ENCODE assay signal across 20 cellular contexts in the genomic region with DNA sequence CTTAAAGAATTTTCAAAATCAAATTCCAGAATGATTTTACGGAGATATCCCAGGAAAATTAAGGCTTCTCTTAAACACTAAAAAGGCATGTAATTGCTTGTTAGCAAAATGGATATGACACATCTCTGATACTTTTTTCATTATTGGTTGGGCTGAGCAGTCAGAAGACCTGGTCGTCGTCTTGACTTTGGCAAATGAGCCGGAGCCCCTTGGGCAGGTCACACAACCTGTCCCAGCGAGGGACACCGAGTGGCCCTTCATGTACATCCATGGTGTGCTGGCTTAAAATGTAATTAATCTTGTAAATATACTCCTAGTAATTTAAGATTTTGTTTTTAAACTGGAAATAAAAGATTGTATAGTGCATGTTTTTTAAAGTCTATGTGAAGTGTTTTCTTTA. TPM values are rescaled to one million over a fixed set of nuclear protein-coding genes. Genes with fewer than 3 reads are reported as not detected.
DNase-seq lines count a peak whose midpoint lies in the region; ATAC-seq and TF ChIP-seq lines count a peak whose summit lies in the region.
"Had no signal": no experiment of that assay in that cellular context is flagged by ENCODE, and none has a peak within 500 bp of the region (broad histone marks: within the 10 kb centered on the region; RNA-seq: fewer than 3 reads in every experiment).

No MANE protein-coding gene starts in this region.

- peak overlapping the region in 5 of 6 donors; percentile 72 to 94 (median 84) for H3K27ac Mint-ChIP-seq in naive B cell

- H3K4me1 Mint-ChIP-seq in naive B cell: peaks cover 45 to 78% (median 66%) of the 10 kb centered on the region in 3 donors
- H3K4me1 Mint-ChIP-seq: H9 had no signal

- no peak for TF ChIP-seq CTCF in left ventricle myocardium inferior (IDR thresholded peaks at IDR 0.05; ENCODE audit: borderline replicate concordance)
- no peak for TF ChIP-seq CTCF in right atrium auricular region (IDR thresholded peaks at IDR 0.05)
- no peak for TF ChIP-seq CTCF in RWPE1 (conservative IDR thresholded peaks at IDR 0.05; ENCODE audit: low read depth)

- H3K9me3 Mint-ChIP-seq in naive B cell: no peaks in the 10 kb centered on the region
- H3K9me3 Mint-ChIP-seq: CD4-positive, alpha-beta memory T cell; H9 had no signal

- no peaks in the 10 kb centered on the region for H3K27me3 ChIP-seq in left ventricle myocardium inferior (ENCODE audit: low read depth)
- H3K27me3 ChIP-seq in right atrium auricular region: no peaks in the 10 kb centered on the region

- H3K36me3 ChIP-seq in left ventricle myocardium inferior: peaks cover 75% of the 10 kb centered on the region
- peaks cover 64% of the 10 kb centered on the region for H3K36me3 ChIP-seq in right atrium auricular region

- POLR2A ChIA-PET in RWPE1 (lab: Yijun Ruan, JAX; ENCODE audit: low non-redundant PET): no interaction called here

- CTCF ChIA-PET in RWPE1 (lab: Yijun Ruan, JAX): interaction anchor here (0.7 kb wide), 1 partner anchor 208 kb away, joined by 6 read pairs; no protein-coding TSS in a partner anchor

- H3K27me3 Mint-ChIP-seq in naive B cell: no peaks in the 10 kb centered on the region
- H3K27me3 Mint-ChIP-seq: CD4-positive, alpha-beta memory T cell had no signal

- no peak for ATAC-seq in naive B cell (ENCODE audit: low read depth in 2 of 2)
- ATAC-seq in HG03354 (IDR thresholded peaks at IDR 0.05; ENCODE audit: poor library complexity, severe bottlenecking, unreplicated experiment): no peak

- H3K9me3 ChIP-seq in left ventricle myocardium inferior (replicated peaks) (no peaks in the 10 kb centered on the region), right atrium auricular region (no peaks in the 10 kb centered on the region)

- H3K4me3 Mint-ChIP-seq in naive B cell: peak overlapping the region in 2 of 8 donors; percentile 17 to 51
- H3K4me3 Mint-ChIP-seq: CD4-positive, alpha-beta memory T cell; H9 had no signal

- H3K4me1 ChIP-seq in left ventricle myocardium inferior: peaks cover 25% of the 10 kb centered on the region
- H3K4me1 ChIP-seq in right atrium auricular region: peaks cover 0 to 27% of the 10 kb centered on the region in 2 donors

- DNase-seq in left ventricle myocardium inferior: no peak
- DNase-seq in right atrium auricular region (ENCODE audit: low spot score): no peak
- no peak for DNase-seq in RWPE1 (ENCODE audit: low spot score)
- no peak for DNase-seq in naive B cell
- no peak for DNase-seq in 8988T
- no peak for DNase-seq in NCI-H2227 treated with DMSO at 0.1 percent for 48 hours (lab: John Stamatoyannopoulos, UW)
- DNase-seq: CD4-positive, alpha-beta memory T cell; DND-41; GM23248; H9; KG1; NCI-H1105; NCI-H2029 treated with DMSO at 0.1 percent for 48 hours; NCI-H2171; NCI-H524 treated with DMSO at 0.1 percent for 48 hours; NCI-H82; OCI-M1; SHP77; SW 1271 had no signal

- H3K36me3 Mint-ChIP-seq in naive B cell: peaks cover 24 to 27% of the 10 kb centered on the region in 2 donors

- no peak overlapping the region for H3K4me3 ChIP-seq in left ventricle myocardium inferior
- H3K4me3 ChIP-seq in right atrium auricular region: no peak overlapping the region
- H3K4me3 ChIP-seq: GM23248 had no signal

- intact Hi-C loops in left ventricle myocardium inferior (cut with micrococcal nuclease): no loop called here

- peak overlapping the region; percentile 31 for H3K27ac ChIP-seq in left ventricle myocardium inferior (replicated peaks)
- H3K27ac ChIP-seq in right atrium auricular region: peak overlapping the region in 1 of 2 donors; percentile 7
- peak overlapping the region; percentile 29; the same call in 1 of the 2 replicates for H3K27ac ChIP-seq in RWPE1
- H3K27ac ChIP-seq: GM23248 had no signal

RNA-seq across cellular contexts. Expression of a gene that starts 33.9 kb away (rescaled TPM):
- total RNA-seq in left ventricle myocardium inferior: 34.6 TPM
- 10 to 100 TPM; 40.2 to 47.3 TPM for total RNA-seq in right atrium auricular region
- polyA plus RNA-seq in naive B cell (ENCODE audit: low read depth in 6 of 6): 100 to 1,000 TPM; 120 to 177 (median 144) TPM

RNA-seq across cellular contexts. Expression of a gene that starts 42.6 kb away (rescaled TPM):
- total RNA-seq in left ventricle myocardium inferior: 37.0 TPM
- total RNA-seq in right atrium auricular region: 10 to 100 TPM; 31.1 to 41.0 TPM
- 10 to 100 TPM; 35.5 to 46.2 (median 40.6) TPM for polyA plus RNA-seq in naive B cell (ENCODE audit: low read depth in 6 of 6)

RNA-seq across cellular contexts. Expression of a gene that starts 54.4 kb away (rescaled TPM):
- total RNA-seq in left ventricle myocardium inferior: 6.5 TPM
- 1 to 10 TPM; 3.0 to 4.5 TPM for total RNA-seq in right atrium auricular region
- 1 to 10 TPM in 2 of 6 donors, under 1 TPM in 3, not detected in 1; 0.38 to 1.6 (median 0.93) TPM for polyA plus RNA-seq in naive B cell (ENCODE audit: low read depth in 6 of 6)
